In genomic region chr7:45186261-45186813, GRCh38 we compare ENCODE assay signal across 31 cellular contexts. TPM values are rescaled to one million over a fixed set of nuclear protein-coding genes. Genes with fewer than 3 reads are reported as not detected.
"Had no signal": no experiment of that assay in that cellular context is flagged by ENCODE, and none has a peak within 500 bp of the region (broad histone marks: within the 10 kb centered on the region; RNA-seq: fewer than 3 reads in every experiment).

No MANE protein-coding gene starts in this region.

- H3K27me3 Mint-ChIP-seq: dendritic cell treated with granulocyte-macrophage colony-stimulating factor and Interleukin-4, amounts not matched to agents 40 ng/mL and 50 ng/mL, for 4 days had no signal

- H3K4me1 ChIP-seq: esophagus squamous epithelium, SJSA1, thyroid gland had no signal

- H3K9me3 ChIP-seq: esophagus squamous epithelium, heart right ventricle, SJSA1, thyroid gland had no signal

- H3K4me3 ChIP-seq: esophagus squamous epithelium, heart right ventricle, SJSA1, thyroid gland had no signal

- ATAC-seq: activated CD4-positive, alpha-beta T cell treated with anti-CD3 and anti-CD28 coated beads for 36 hours; activated T-cell treated with anti-CD3 and anti-CD28 coated beads, Interleukin-2, amount 50 U/mL, for 72 hours; heart right ventricle; right cardiac atrium; stimulated activated effector memory CD8-positive, alpha-beta T cell treated with anti-CD3 and anti-CD28 coated beads, Interleukin-12 subunit alpha, Interleukin-12 subunit beta, amount 100 ng/mL, for 72 hours; stimulated activated naive CD8-positive, alpha-beta T cell treated with anti-CD3 and anti-CD28 coated beads, Interleukin-15, amount 100 ng/mL, for 72 hours; T-cell had no signal

- H3K9me3 Mint-ChIP-seq: activated naive CD4-positive, alpha-beta T cell treated with anti-CD3 and anti-CD28 coated beads for 36 hours; activated naive CD8-positive, alpha-beta T cell treated with anti-CD3 and anti-CD28 coated beads for 36 hours; activated T-cell treated with anti-CD3 and anti-CD28 coated beads, Interleukin-2, amount 50 U/mL, for 72 hours; mesothelial cell of epicardium; naive B cell; nephron progenitor cell; stimulated activated effector memory CD8-positive, alpha-beta T cell treated with anti-CD3 and anti-CD28 coated beads, Interleukin-12 subunit alpha, Interleukin-12 subunit beta, amount 100 ng/mL, for 72 hours; stimulated activated naive CD8-positive, alpha-beta T cell treated with anti-CD3 and anti-CD28 coated beads, Interleukin-15, amount 100 ng/mL, for 72 hours; T-cell; T-helper 2 cell treated with Interferon-gamma antibody and Interleukin-4, amounts not matched to agents 5 μg/mL and 100 μg/mL, for 36 hours had no signal

- H3K4me3 Mint-ChIP-seq: activated CD4-positive, alpha-beta T cell treated with anti-CD3 and anti-CD28 coated beads for 36 hours; activated naive CD4-positive, alpha-beta T cell treated with anti-CD3 and anti-CD28 coated beads for 36 hours; activated naive CD8-positive, alpha-beta T cell treated with anti-CD3 and anti-CD28 coated beads for 36 hours; activated T-cell treated with anti-CD3 and anti-CD28 coated beads, Interleukin-2, amount 50 U/mL, for 72 hours; dendritic cell treated with granulocyte-macrophage colony-stimulating factor and Interleukin-4, amounts not matched to agents 40 ng/mL and 50 ng/mL, for 4 days; mesothelial cell of epicardium; naive B cell; nephron progenitor cell; stimulated activated effector memory CD8-positive, alpha-beta T cell treated with anti-CD3 and anti-CD28 coated beads, Interleukin-12 subunit alpha, Interleukin-12 subunit beta, amount 100 ng/mL, for 72 hours; stimulated activated naive CD8-positive, alpha-beta T cell treated with anti-CD3 and anti-CD28 coated beads, Interleukin-15, amount 100 ng/mL, for 72 hours; T-cell; T-helper 2 cell treated with Interferon-gamma antibody and Interleukin-4, amounts not matched to agents 5 μg/mL and 100 μg/mL, for 36 hours had no signal

- H3K36me3 Mint-ChIP-seq: activated naive CD8-positive, alpha-beta T cell treated with anti-CD3 and anti-CD28 coated beads for 36 hours; mesothelial cell of epicardium; naive B cell; stimulated activated effector memory CD8-positive, alpha-beta T cell treated with anti-CD3 and anti-CD28 coated beads, Interleukin-12 subunit alpha, Interleukin-12 subunit beta, amount 100 ng/mL, for 72 hours; T-cell had no signal

- H3K36me3 ChIP-seq: brain microvascular endothelial cell, esophagus squamous epithelium, SJSA1, thyroid gland had no signal

- FAIRE-seq: astrocyte, endometrium had no signal

- H3K27me3 ChIP-seq: brain microvascular endothelial cell, esophagus squamous epithelium, heart right ventricle, thyroid gland had no signal

- DNase-seq: activated CD4-positive, alpha-beta T cell treated with anti-CD3 and anti-CD28 coated beads for 36 hours; activated CD4-positive, CD25-positive, alpha-beta regulatory T cell; activated naive CD4-positive, alpha-beta T cell treated with anti-CD3 and anti-CD28 coated beads for 36 hours; activated naive CD8-positive, alpha-beta T cell treated with anti-CD3 and anti-CD28 coated beads for 36 hours; activated T-cell treated with anti-CD3 and anti-CD28 coated beads, Interleukin-2, amount 50 U/mL, for 72 hours; amniotic stem cell; brain microvascular endothelial cell; central memory CD4-positive, alpha-beta T cell; effector CD4-positive, alpha-beta T cell; esophagus squamous epithelium; foreskin melanocyte; heart right ventricle; naive B cell; nephron progenitor cell; stimulated activated CD4-positive, alpha-beta T cell treated with anti-CD3 and anti-CD28 coated beads, Interleukin-12 subunit alpha, Interleukin-12 subunit beta, amount 100 ng/mL, for 4 hours; stimulated activated CD4-positive, alpha-beta T cell treated with anti-CD3 and anti-CD28 coated beads, Interleukin-4, amount 100 ng/mL, for 1 hour; stimulated activated naive CD8-positive, alpha-beta T cell treated with anti-CD3 and anti-CD28 coated beads, Interleukin-15, amount 100 ng/mL, for 72 hours; T-cell; thyroid gland had no signal

- H3K27ac ChIP-seq: brain microvascular endothelial cell, epithelial cell of prostate, esophagus squamous epithelium, heart right ventricle, SJSA1, thyroid gland had no signal

- H3K27ac Mint-ChIP-seq: activated CD4-positive, alpha-beta T cell treated with anti-CD3 and anti-CD28 coated beads for 36 hours; activated naive CD4-positive, alpha-beta T cell treated with anti-CD3 and anti-CD28 coated beads for 36 hours; activated naive CD8-positive, alpha-beta T cell treated with anti-CD3 and anti-CD28 coated beads for 36 hours; activated T-cell treated with anti-CD3 and anti-CD28 coated beads, Interleukin-2, amount 50 U/mL, for 72 hours; dendritic cell treated with granulocyte-macrophage colony-stimulating factor and Interleukin-4, amounts not matched to agents 40 ng/mL and 50 ng/mL, for 4 days; mesothelial cell of epicardium; nephron progenitor cell; stimulated activated effector memory CD8-positive, alpha-beta T cell treated with anti-CD3 and anti-CD28 coated beads, Interleukin-12 subunit alpha, Interleukin-12 subunit beta, amount 100 ng/mL, for 72 hours; stimulated activated naive CD8-positive, alpha-beta T cell treated with anti-CD3 and anti-CD28 coated beads, Interleukin-15, amount 100 ng/mL, for 72 hours; T-cell; T-helper 2 cell treated with Interferon-gamma antibody and Interleukin-4, amounts not matched to agents 5 μg/mL and 100 μg/mL, for 36 hours had no signal

- H3K4me1 Mint-ChIP-seq: activated CD4-positive, alpha-beta T cell treated with anti-CD3 and anti-CD28 coated beads for 36 hours; activated naive CD8-positive, alpha-beta T cell treated with anti-CD3 and anti-CD28 coated beads for 36 hours; mesothelial cell of epicardium; naive B cell; nephron progenitor cell; stimulated activated effector memory CD8-positive, alpha-beta T cell treated with anti-CD3 and anti-CD28 coated beads, Interleukin-12 subunit alpha, Interleukin-12 subunit beta, amount 100 ng/mL, for 72 hours; stimulated activated naive CD8-positive, alpha-beta T cell treated with anti-CD3 and anti-CD28 coated beads, Interleukin-15, amount 100 ng/mL, for 72 hours; T-cell had no signal

RNA-seq across cellular contexts. Expression of gene RAMP3, which starts 28.7 kb away (rescaled TPM):
- total RNA-seq: activated CD4-positive, alpha-beta T cell treated with anti-CD3 and anti-CD28 coated beads for 36 hours; activated CD8-positive, alpha-beta memory T cell treated with anti-CD3 and anti-CD28 coated beads for 36 hours; activated naive CD4-positive, alpha-beta T cell treated with anti-CD3 and anti-CD28 coated beads for 36 hours; activated naive CD8-positive, alpha-beta T cell treated with anti-CD3 and anti-CD28 coated beads for 36 hours; astrocyte; glomerular endothelial cell; mesothelial cell of epicardium; pulmonary artery endothelial cell; SJSA1 had no signal
